Comparison of ENCODE assay signal across 1 cellular context in genomic region chr2:118059919-118060478, GRCh38.
TF ChIP-seq lines count a peak whose summit lies in the region.

No MANE protein-coding gene starts in this region.

TF ChIP-seq in GM23338, 12 proteins besides CTCF, POLR2A, EP300 and RAD21 (continued from another document):
- TF ChIP-seq ZNF462 (CRISPR knock-in tag; IDR thresholded peaks at IDR 0.05) = no peak
- TF ChIP-seq ZNF114 (CRISPR knock-in tag; IDR thresholded peaks at IDR 0.05) = no peak
- TF ChIP-seq CREB1 (CRISPR knock-in tag; IDR thresholded peaks at IDR 0.05; ENCODE audit: low read depth) = no peak
- TF ChIP-seq STAT1 (IDR thresholded peaks at IDR 0.05; ENCODE audit: unreplicated experiment) = no peak
- TF ChIP-seq JUNB (IDR thresholded peaks at IDR 0.05; ENCODE audit: unreplicated experiment) = no peak
- TF ChIP-seq EZH2 (IDR thresholded peaks at IDR 0.05; ENCODE audit: low read depth, unreplicated experiment) = no peak
